In the genomic region with DNA sequence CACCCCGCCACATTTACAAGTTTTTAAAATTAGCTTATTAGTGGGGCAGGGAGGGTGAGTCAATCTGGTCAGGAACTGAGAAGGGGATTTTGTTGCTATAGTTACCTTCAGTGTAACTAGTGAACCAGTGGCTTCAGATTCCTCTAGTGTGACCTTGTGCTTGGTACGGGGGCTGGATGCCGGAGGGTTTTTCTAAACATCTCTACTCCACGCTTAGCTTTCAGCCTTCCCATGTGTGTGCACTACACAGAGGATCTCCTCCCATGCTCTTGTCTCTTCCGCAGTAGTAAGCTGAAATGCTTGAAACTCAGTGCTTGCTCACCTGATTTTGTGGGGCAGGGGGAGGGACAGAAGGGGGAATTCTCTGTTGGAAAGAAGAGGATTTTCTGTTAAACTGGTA, we compare ENCODE assay signal across 9 cellular contexts.
DNase-seq lines count a peak whose midpoint lies in the region; ATAC-seq and TF ChIP-seq lines count a peak whose summit lies in the region.
"Had no signal": no experiment of that assay in that cellular context is flagged by ENCODE, and none has a peak within 500 bp of the region (broad histone marks: within the 10 kb centered on the region; RNA-seq: fewer than 3 reads in every experiment).

No MANE protein-coding gene starts in this region.

- H3K4me1 Mint-ChIP-seq in osteocyte (ENCODE audit: unreplicated experiment) (peaks cover 60% of the 10 kb centered on the region), endothelial cell (ENCODE audit: unreplicated experiment) (peaks cover 3% of the 10 kb centered on the region)

- ATAC-seq in HG02642 (IDR thresholded peaks at IDR 0.05; ENCODE audit: poor library complexity, unreplicated experiment) (peak; percentile 95), Right ventricle myocardium inferior (no peak)

- peak overlapping the region; percentile 16 for H3K4me3 Mint-ChIP-seq in osteocyte (ENCODE audit: unreplicated experiment)
- no peak overlapping the region for H3K4me3 Mint-ChIP-seq in endothelial cell (ENCODE audit: unreplicated experiment)
- H3K4me3 Mint-ChIP-seq: dendritic cell treated with granulocyte-macrophage colony-stimulating factor and Interleukin-4, amounts not matched to agents 40 ng/mL and 50 ng/mL, for 4 days had no signal

- H3K9me3 Mint-ChIP-seq in osteocyte (ENCODE audit: unreplicated experiment) = no peaks in the 10 kb centered on the region
- H3K9me3 Mint-ChIP-seq in endothelial cell (ENCODE audit: unreplicated experiment) = no peaks in the 10 kb centered on the region
- H3K9me3 Mint-ChIP-seq: dendritic cell treated with granulocyte-macrophage colony-stimulating factor and Interleukin-4, amounts not matched to agents 40 ng/mL and 50 ng/mL, for 4 days had no signal

- H3K27ac Mint-ChIP-seq in osteocyte (ENCODE audit: unreplicated experiment) (peak overlapping the region; percentile 97), endothelial cell (ENCODE audit: unreplicated experiment) (no peak overlapping the region)
- H3K27ac Mint-ChIP-seq: dendritic cell treated with granulocyte-macrophage colony-stimulating factor and Interleukin-4, amounts not matched to agents 40 ng/mL and 50 ng/mL, for 4 days had no signal

- intact Hi-C loops in Right ventricle myocardium inferior (cut with DNase I) = no loop called here

- peak; percentile 50 for DNase-seq in NK-92 treated with Interleukin-12 subunit alpha and Interleukin-12 subunit beta, amount 100 ng/mL, for 24 hours (lab: John Stamatoyannopoulos, UW)
- no peak for DNase-seq in NK-92 (lab: John Stamatoyannopoulos, UW; ENCODE audit: unreplicated experiment)
- peak; percentile 80 for DNase-seq in RPMI7951 (ENCODE audit: low read depth)
- no peak for DNase-seq in osteocyte (ENCODE audit: extremely low spot score, unreplicated experiment)
- DNase-seq in endothelial cell (ENCODE audit: low spot score) = no peak
- DNase-seq in Right ventricle myocardium inferior (ENCODE audit: missing footprints) = no peak
- DNase-seq in stimulated activated CD4-positive, alpha-beta T cell treated with anti-CD3 and anti-CD28 coated beads, Interleukin-1b, Interleukin-23, amount 100 ng/mL, for 48 hours = no peak

- H3K27me3 Mint-ChIP-seq in osteocyte (ENCODE audit: unreplicated experiment) (no peaks in the 10 kb centered on the region), endothelial cell (ENCODE audit: unreplicated experiment) (no peaks in the 10 kb centered on the region)
- H3K27me3 Mint-ChIP-seq: dendritic cell treated with granulocyte-macrophage colony-stimulating factor and Interleukin-4, amounts not matched to agents 40 ng/mL and 50 ng/mL, for 4 days had no signal

- TF ChIP-seq CTCF in osteocyte (IDR thresholded peaks at IDR 0.05) (no peak), endothelial cell (IDR thresholded peaks at IDR 0.05; ENCODE audit: unreplicated experiment) (no peak)

- H3K36me3 Mint-ChIP-seq in osteocyte (ENCODE audit: unreplicated experiment) (no peaks in the 10 kb centered on the region), endothelial cell (ENCODE audit: low read depth, unreplicated experiment) (peaks cover 5% of the 10 kb centered on the region)

Comparison
In these comparisons a context has a peak if more than half of its experiments do, and no peak if none do; other contexts are left out.
1. DNase-seq: peak in NK-92 treated with Interleukin-12 subunit alpha and Interleukin-12 subunit beta, amount 100 ng/mL, for 24 hours (single experiment) and RPMI7951 (single experiment); none in NK-92 (single experiment), osteocyte (single experiment), endothelial cell (single experiment), Right ventricle myocardium inferior (single experiment) and stimulated activated CD4-positive, alpha-beta T cell treated with anti-CD3 and anti-CD28 coated beads, Interleukin-1b, Interleukin-23, amount 100 ng/mL, for 48 hours (single experiment).